Comparison of ENCODE assay signal across 1 cellular context in genomic region chr15:66854012-66854965, GRCh38.
TF ChIP-seq lines count a peak whose summit lies in the region.

No MANE protein-coding gene starts in this region.

TF ChIP-seq in WTC11, 78 proteins besides CTCF, POLR2A, EP300 and RAD21 (continued from another document):
- no peak for TF ChIP-seq HMGXB4 (CRISPR knock-in tag; IDR thresholded peaks at IDR 0.05)
- TF ChIP-seq ZNF263 (CRISPR knock-in tag; IDR thresholded peaks at IDR 0.05; ENCODE audit: low read depth): no peak
- no peak for TF ChIP-seq ZNF416 (CRISPR knock-in tag; IDR thresholded peaks at IDR 0.05)
- TF ChIP-seq ZNF317 (CRISPR knock-in tag; IDR thresholded peaks at IDR 0.05; ENCODE audit: borderline replicate concordance, low read depth): no peak
- no peak for TF ChIP-seq ATF1 (CRISPR knock-in tag; IDR thresholded peaks at IDR 0.05)
- TF ChIP-seq ZNF281 (CRISPR knock-in tag; IDR thresholded peaks at IDR 0.05): no peak
- TF ChIP-seq FOXJ3 (CRISPR knock-in tag; IDR thresholded peaks at IDR 0.05; ENCODE audit: borderline replicate concordance): no peak
- TF ChIP-seq SMAD3 (CRISPR knock-in tag; IDR thresholded peaks at IDR 0.05; ENCODE audit: borderline replicate concordance): no peak
- TF ChIP-seq ZNF423 (CRISPR knock-in tag; IDR thresholded peaks at IDR 0.05): no peak
- no peak for TF ChIP-seq ZNF396 (CRISPR knock-in tag; IDR thresholded peaks at IDR 0.05; ENCODE audit: borderline replicate concordance)
- no peak for TF ChIP-seq GTF2I (CRISPR knock-in tag; conservative IDR thresholded peaks at IDR 0.05)
- TF ChIP-seq EMX1 (CRISPR knock-in tag; IDR thresholded peaks at IDR 0.05): no peak
- no peak for TF ChIP-seq ZNF671 (CRISPR knock-in tag; IDR thresholded peaks at IDR 0.05)
- TF ChIP-seq KAT7 (CRISPR knock-in tag; IDR thresholded peaks at IDR 0.05; ENCODE audit: borderline replicate concordance): no peak
- TF ChIP-seq E2F4 (CRISPR knock-in tag; IDR thresholded peaks at IDR 0.05; ENCODE audit: borderline replicate concordance, low read depth): no peak
- TF ChIP-seq E2F5 (CRISPR knock-in tag; IDR thresholded peaks at IDR 0.05): no peak
- TF ChIP-seq ARID4B (CRISPR knock-in tag; IDR thresholded peaks at IDR 0.05; ENCODE audit: borderline replicate concordance): no peak
